ENCODE assay signal across 8 cellular contexts in genomic region chr15:88897456-88898194, GRCh38. TPM values are rescaled to one million over a fixed set of nuclear protein-coding genes. Genes with fewer than 3 reads are reported as not detected.
DNase-seq lines count a peak whose midpoint lies in the region; ATAC-seq and TF ChIP-seq lines count a peak whose summit lies in the region.

No MANE protein-coding gene starts in this region.

- H3K4me3 Mint-ChIP-seq in activated CD8-positive, alpha-beta T cell treated with anti-CD3 and anti-CD28 coated beads for 36 hours: no peak overlapping the region

- H3K4me1 Mint-ChIP-seq in activated CD8-positive, alpha-beta T cell treated with anti-CD3 and anti-CD28 coated beads for 36 hours (ENCODE audit: low read depth): peaks cover 36% of the 10 kb centered on the region

- no peaks in the 10 kb centered on the region for H3K9me3 Mint-ChIP-seq in activated CD8-positive, alpha-beta T cell treated with anti-CD3 and anti-CD28 coated beads for 36 hours

- no peak overlapping the region for H3K4me3 ChIP-seq in effector memory CD4-positive, alpha-beta T cell (ENCODE audit: insufficient read depth, low read depth, low read length, poor library complexity, severe bottlenecking)

- peaks cover 7% of the 10 kb centered on the region for H3K36me3 Mint-ChIP-seq in activated CD8-positive, alpha-beta T cell treated with anti-CD3 and anti-CD28 coated beads for 36 hours (ENCODE audit: low read depth)

- H3K27me3 Mint-ChIP-seq in activated CD8-positive, alpha-beta T cell treated with anti-CD3 and anti-CD28 coated beads for 36 hours: no peaks in the 10 kb centered on the region

- intact Hi-C loops in activated CD8-positive, alpha-beta T cell treated with anti-CD3 and anti-CD28 coated beads for 36 hours (cut with micrococcal nuclease): no loop called here

- POLR2A ChIA-PET in activated CD8-positive, alpha-beta T cell treated with anti-CD3 and anti-CD28 coated beads for 36 hours (lab: Charles Lee): interaction anchor here (0.6 to 1.3 kb wide), 3 partner anchors 19 to 104 kb away, joined by 3 to 4 read pairs (median 4); no protein-coding TSS in a partner anchor

- peak; percentile 68 for TF ChIP-seq CTCF in activated CD8-positive, alpha-beta T cell treated with anti-CD3 and anti-CD28 coated beads for 36 hours (IDR thresholded peaks at IDR 0.05)

- H3K27ac Mint-ChIP-seq in activated CD8-positive, alpha-beta T cell treated with anti-CD3 and anti-CD28 coated beads for 36 hours: no peak overlapping the region

- peak; percentile 12 to 34 for DNase-seq in AML-193 (lab: John Stamatoyannopoulos, UW)
- peak; percentile 24 for DNase-seq in NCI-H524 treated with DMSO at 0.1 percent for 48 hours (lab: John Stamatoyannopoulos, UW)
- DNase-seq in activated CD8-positive, alpha-beta T cell treated with anti-CD3 and anti-CD28 coated beads for 36 hours: peak; percentile 80
- DNase-seq in effector memory CD4-positive, alpha-beta T cell: peak in 2 of 3 donors; percentile 67 to 71
- DNase-seq in midbrain (lab: John Stamatoyannopoulos, UW): peak; percentile 13
- DNase-seq in stimulated activated CD8-positive, alpha-beta memory T cell treated with anti-CD3 and anti-CD28 coated beads, Interleukin-4, amount 100 ng/mL, for 24 hours (ENCODE audit: low read depth): peak; percentile 57
- DNase-seq in NK-92 (lab: John Stamatoyannopoulos, UW; ENCODE audit: unreplicated experiment): no peak

- peak overlapping the region; percentile 3 for H3K27ac ChIP-seq in effector memory CD4-positive, alpha-beta T cell (ENCODE audit: insufficient read depth, low read length, poor library complexity, severe bottlenecking)

- CTCF ChIA-PET in activated CD8-positive, alpha-beta T cell treated with anti-CD3 and anti-CD28 coated beads for 36 hours (lab: Charles Lee): interaction anchor here (1.6 to 1.7 kb wide), 2 partner anchors 13 to 19 kb away, joined by 4 to 5 read pairs; no protein-coding TSS in a partner anchor

- ATAC-seq in GM21786 (IDR thresholded peaks at IDR 0.05; ENCODE audit: unreplicated experiment): peak; percentile 45
- ATAC-seq in activated CD8-positive, alpha-beta T cell treated with anti-CD3 and anti-CD28 coated beads for 36 hours: peak; percentile 74

- H3K27me3 ChIP-seq in effector memory CD4-positive, alpha-beta T cell (replicated peaks; ENCODE audit: control insufficient read depth, insufficient read depth, low read length, poor library complexity, severe bottlenecking): no peaks in the 10 kb centered on the region

- no peaks in the 10 kb centered on the region for H3K9me3 ChIP-seq in effector memory CD4-positive, alpha-beta T cell (ENCODE audit: control insufficient read depth, low read length)

- H3K36me3 ChIP-seq in effector memory CD4-positive, alpha-beta T cell (ENCODE audit: control insufficient read depth, insufficient read depth, low read length): peaks cover 3% of the 10 kb centered on the region

- H3K4me1 ChIP-seq in effector memory CD4-positive, alpha-beta T cell (ENCODE audit: control insufficient read depth, insufficient read depth, low read length, poor library complexity, severe bottlenecking): peaks cover 28% of the 10 kb centered on the region

RNA-seq across cellular contexts. Expression of gene HAPLN3, which starts 2.3 kb away (rescaled TPM):
- 10 to 100 TPM; 63.2 to 69.5 TPM for total RNA-seq in activated CD8-positive, alpha-beta T cell treated with anti-CD3 and anti-CD28 coated beads for 36 hours

RNA-seq across cellular contexts. Expression of gene MFGE8, which starts 15.6 kb away (rescaled TPM):
- total RNA-seq in activated CD8-positive, alpha-beta T cell treated with anti-CD3 and anti-CD28 coated beads for 36 hours: 10 to 100 TPM; 29.0 to 34.0 TPM
